ENCODE assay signal across 11 cellular contexts in genomic region chr3:16840111-16840444, GRCh38.
"Had no signal": no experiment of that assay in that cellular context is flagged by ENCODE, and none has a peak within 500 bp of the region (broad histone marks: within the 10 kb centered on the region; RNA-seq: fewer than 3 reads in every experiment).

No MANE protein-coding gene starts in this region.

- H3K4me3 Mint-ChIP-seq: activated CD8-positive, alpha-beta T cell treated with anti-CD3 and anti-CD28 coated beads for 36 hours; activated naive CD4-positive, alpha-beta T cell treated with anti-CD3 and anti-CD28 coated beads for 36 hours; stimulated activated memory B cell treated with anti-CD40 and anti-IgM and Interleukin-4, amounts not matched to agents 10 μg/mL and 1 μg/mL and 100 μg/mL, for 72 hours had no signal

- H3K9me3 Mint-ChIP-seq: activated CD8-positive, alpha-beta T cell treated with anti-CD3 and anti-CD28 coated beads for 36 hours; activated naive CD4-positive, alpha-beta T cell treated with anti-CD3 and anti-CD28 coated beads for 36 hours; stimulated activated memory B cell treated with anti-CD40 and anti-IgM and Interleukin-4, amounts not matched to agents 10 μg/mL and 1 μg/mL and 100 μg/mL, for 72 hours had no signal

- H3K36me3 Mint-ChIP-seq: stimulated activated memory B cell treated with anti-CD40 and anti-IgM and Interleukin-4, amounts not matched to agents 10 μg/mL and 1 μg/mL and 100 μg/mL, for 72 hours had no signal

- ATAC-seq: activated CD4-positive, CD25-positive, alpha-beta regulatory T cell treated with anti-CD3 and anti-CD28 coated beads, Interleukin-2, amount 50 U/mL, for 24 hours; activated CD8-positive, alpha-beta T cell treated with anti-CD3 and anti-CD28 coated beads for 36 hours; right cardiac atrium; stimulated activated memory B cell treated with anti-CD40 and anti-IgM and Interleukin-4, amounts not matched to agents 10 μg/mL and 1 μg/mL and 100 μg/mL, for 72 hours had no signal

- H3K27me3 Mint-ChIP-seq: activated CD8-positive, alpha-beta T cell treated with anti-CD3 and anti-CD28 coated beads for 36 hours; stimulated activated memory B cell treated with anti-CD40 and anti-IgM and Interleukin-4, amounts not matched to agents 10 μg/mL and 1 μg/mL and 100 μg/mL, for 72 hours had no signal

- DNase-seq: activated CD8-positive, alpha-beta memory T cell treated with anti-CD3 and anti-CD28 coated beads, Interleukin-2, amount 50 U/mL, for 48 hours; activated CD8-positive, alpha-beta T cell treated with anti-CD3 and anti-CD28 coated beads for 36 hours; activated naive CD4-positive, alpha-beta T cell treated with anti-CD3 and anti-CD28 coated beads for 36 hours; midbrain; spleen; stimulated activated CD4-positive, alpha-beta T cell treated with anti-CD3 and anti-CD28 coated beads, Interleukin-1b, Interleukin-23, amount 100 ng/mL, for 48 hours; tibial artery; uterus had no signal

- H3K27ac Mint-ChIP-seq: activated CD8-positive, alpha-beta T cell treated with anti-CD3 and anti-CD28 coated beads for 36 hours; activated naive CD4-positive, alpha-beta T cell treated with anti-CD3 and anti-CD28 coated beads for 36 hours had no signal
